8 cellular contexts compared by ENCODE assay signal in genomic region chr6:157099912-157100593, GRCh38.
DNase-seq lines count a peak whose midpoint lies in the region; ATAC-seq lines count a peak whose summit lies in the region.

No MANE protein-coding gene starts in this region.

- peak; percentile 36 for DNase-seq in activated CD4-positive, CD25-positive, alpha-beta regulatory T cell treated with anti-CD3 and anti-CD28 coated beads, Interleukin-2, amount 50 U/mL, for 16 hours (ENCODE audit: low read depth, low spot score)
- DNase-seq in activated CD4-positive, CD25-positive, alpha-beta regulatory T cell (lab: John Stamatoyannopoulos, UW), result no peak
- peak; percentile 47 to 60 for DNase-seq in activated T-cell treated with anti-CD3 and anti-CD28 coated beads, Interleukin-2, amount 50 U/mL, for 48 hours
- DNase-seq in stimulated activated CD4-positive, alpha-beta T cell treated with anti-CD3 and anti-CD28 coated beads, Interleukin-1b, Interleukin-23, amount 100 ng/mL, for 24 hours (ENCODE audit: low read depth in 4 of 4, low spot score in 1 of 4), result peak in 3 of 4 experiments; percentile 26 to 43 (median 30)
- DNase-seq in DMS 273 (lab: John Stamatoyannopoulos, UW; ENCODE audit: unreplicated experiment) (no peak), 8988T (no peak), NCI-H146 treated with DMSO at 0.1 percent for 48 hours (lab: John Stamatoyannopoulos, UW; ENCODE audit: unreplicated experiment) (no peak)

- ATAC-seq in HG03457 (IDR thresholded peaks at IDR 0.05; ENCODE audit: unreplicated experiment), result peak; percentile 91

Comparison
In these comparisons a context has a peak if more than half of its experiments do, and no peak if none do; other contexts are left out.
1. DNase-seq: peak in activated CD4-positive, CD25-positive, alpha-beta regulatory T cell treated with anti-CD3 and anti-CD28 coated beads, Interleukin-2, amount 50 U/mL, for 16 hours (single experiment), activated T-cell treated with anti-CD3 and anti-CD28 coated beads, Interleukin-2, amount 50 U/mL, for 48 hours (2 of 2) and stimulated activated CD4-positive, alpha-beta T cell treated with anti-CD3 and anti-CD28 coated beads, Interleukin-1b, Interleukin-23, amount 100 ng/mL, for 24 hours (3 of 4); none in activated CD4-positive, CD25-positive, alpha-beta regulatory T cell (0 of 4), DMS 273 (single experiment), 8988T (single experiment) and NCI-H146 treated with DMSO at 0.1 percent for 48 hours (single experiment).